1 cellular context compared by ENCODE assay signal in genomic region chr14:43901950-43902349, GRCh38.
TF ChIP-seq lines count a peak whose summit lies in the region.

No MANE protein-coding gene starts in this region.

TF ChIP-seq in HepG2, 621 proteins besides CTCF, POLR2A, EP300 and RAD21 (continued from another document and continues in another):
- TF ChIP-seq ARID5B (CRISPR knock-in tag; IDR thresholded peaks at IDR 0.05), result peak; percentile 75
- TF ChIP-seq TFE3 (CRISPR knock-in tag; IDR thresholded peaks at IDR 0.05), result no peak
- TF ChIP-seq PPARG (CRISPR knock-in tag; conservative IDR thresholded peaks at IDR 0.05), result peak; percentile 49; the same call in 1 of the 2 replicates
- no peak for TF ChIP-seq KLF15 (CRISPR knock-in tag; IDR thresholded peaks at IDR 0.05; ENCODE audit: borderline replicate concordance)
- TF ChIP-seq ZNF251 (CRISPR knock-in tag; IDR thresholded peaks at IDR 0.05), result no peak
- TF ChIP-seq TP53 (CRISPR knock-in tag; conservative IDR thresholded peaks at IDR 0.05), result no peak
- TF ChIP-seq PAXIP1 (CRISPR knock-in tag; conservative IDR thresholded peaks at IDR 0.05), result peak; percentile 89
- no peak for TF ChIP-seq ISX (CRISPR knock-in tag; conservative IDR thresholded peaks at IDR 0.05)
- no peak for TF ChIP-seq ZBTB37 (CRISPR knock-in tag; IDR thresholded peaks at IDR 0.05)
- no peak for TF ChIP-seq CBFB (CRISPR knock-in tag; IDR thresholded peaks at IDR 0.05)
- TF ChIP-seq ZNF800 (CRISPR knock-in tag; IDR thresholded peaks at IDR 0.05), result no peak
- no peak for TF ChIP-seq ZBTB21 (CRISPR knock-in tag; IDR thresholded peaks at IDR 0.05)
- no peak for TF ChIP-seq SNAPC2 (CRISPR knock-in tag; IDR thresholded peaks at IDR 0.05)
- TF ChIP-seq ZBTB26 (CRISPR knock-in tag; IDR thresholded peaks at IDR 0.05; ENCODE audit: borderline replicate concordance), result no peak
- TF ChIP-seq HNF4A (CRISPR knock-in tag; IDR thresholded peaks at IDR 0.05), result peak; percentile 73
- TF ChIP-seq FOXP1 (IDR thresholded peaks at IDR 0.05), result no peak
- peak; percentile 23; the same call in 1 of the 2 replicates for TF ChIP-seq FOXP1 (CRISPR knock-in tag; IDR thresholded peaks at IDR 0.05)
- TF ChIP-seq UBTF (CRISPR knock-in tag; IDR thresholded peaks at IDR 0.05), result no peak
- TF ChIP-seq ZNF570 (CRISPR knock-in tag; IDR thresholded peaks at IDR 0.05; ENCODE audit: borderline replicate concordance), result no peak
- TF ChIP-seq ZNF770 (CRISPR knock-in tag; IDR thresholded peaks at IDR 0.05), result no peak
- TF ChIP-seq ZNF773 (CRISPR knock-in tag; IDR thresholded peaks at IDR 0.05; ENCODE audit: borderline replicate concordance), result no peak
- no peak for TF ChIP-seq SOX13 (IDR thresholded peaks at IDR 0.05)
- TF ChIP-seq SOX13 (CRISPR knock-in tag; conservative IDR thresholded peaks at IDR 0.05 in 1 of 2, IDR thresholded peaks at IDR 0.05 in 1 of 2), result peak in 1 of 2 experiments; percentile 48; a peak in 2 of 4 replicates
- TF ChIP-seq NFKBIZ (CRISPR knock-in tag; IDR thresholded peaks at IDR 0.05), result no peak
- no peak for TF ChIP-seq ARID2 (CRISPR knock-in tag; IDR thresholded peaks at IDR 0.05; ENCODE audit: borderline replicate concordance)
- TF ChIP-seq ZNF230 (CRISPR knock-in tag; IDR thresholded peaks at IDR 0.05), result no peak
- no peak for TF ChIP-seq ZNF44 (CRISPR knock-in tag; IDR thresholded peaks at IDR 0.05)
- peak; percentile 59 for TF ChIP-seq ASH2L (IDR thresholded peaks at IDR 0.05; ENCODE audit: insufficient read length, low read depth, low read length)
- no peak for TF ChIP-seq MYC (CRISPR knock-in tag; IDR thresholded peaks at IDR 0.05; ENCODE audit: borderline replicate concordance)
- TF ChIP-seq ATF6 (CRISPR knock-in tag; conservative IDR thresholded peaks at IDR 0.05), result no peak
- TF ChIP-seq NCOA2 (CRISPR knock-in tag; IDR thresholded peaks at IDR 0.05), result peak; percentile 43; the same call in 1 of the 2 replicates
- TF ChIP-seq GATAD2A (CRISPR knock-in tag; IDR thresholded peaks at IDR 0.05), result peak; percentile 42; the same call in 1 of the 2 replicates
- TF ChIP-seq ELF3 (CRISPR knock-in tag; IDR thresholded peaks at IDR 0.05), result peak; percentile 68; the same call in 1 of the 2 replicates
- TF ChIP-seq ZBTB14 (CRISPR knock-in tag; IDR thresholded peaks at IDR 0.05), result no peak
